In genomic region chr2:72144412-72144745, GRCh38 we compare ENCODE assay signal across 9 cellular contexts. TPM values are rescaled to one million over a fixed set of nuclear protein-coding genes. Genes with fewer than 3 reads are reported as not detected.
DNase-seq lines count a peak whose midpoint lies in the region; ATAC-seq and TF ChIP-seq lines count a peak whose summit lies in the region.
"Had no signal": no experiment of that assay in that cellular context is flagged by ENCODE, and none has a peak within 500 bp of the region (broad histone marks: within the 10 kb centered on the region; RNA-seq: fewer than 3 reads in every experiment).

No MANE protein-coding gene starts in this region.

- POLR2A ChIA-PET in HCT116 (lab: Charles Lee) (no interaction called here), MCF 10A (lab: Yijun Ruan, JAX) (no interaction called here)
- POLR2A ChIA-PET in CD4-positive, alpha-beta memory T cell (lab: Charles Lee; ENCODE audit: partially characterized antibody) = no interaction called here

- H3K4me3 ChIP-seq in HCT116 (replicated peaks in 1 of 2; ENCODE audit: low read depth in 1 of 2, low read length in 2 of 2) (peak overlapping the region; percentile 68 to 69), kidney epithelial cell (ENCODE audit: low read depth, low read length) (peak overlapping the region; percentile 15), spleen (peak overlapping the region; percentile 25 to 67 (median 38)), Karpas-422 (ENCODE audit: low read length) (no peak overlapping the region)
- no peak overlapping the region for H3K4me3 ChIP-seq in CD4-positive, alpha-beta memory T cell (ENCODE audit: low read length in 2 of 2)

- TF ChIP-seq CTCF in HCT116 (IDR thresholded peaks at IDR 0.05 in 2 of 3, conservative IDR thresholded peaks at IDR 0.05 in 1 of 3; ENCODE audit: borderline replicate concordance in 1 of 3, insufficient read depth in 1 of 3, low read depth in 2 of 3, low read length in 2 of 3) = no peak
- no peak for TF ChIP-seq CTCF in MCF 10A (IDR thresholded peaks at IDR 0.05; ENCODE audit: unreplicated experiment)
- TF ChIP-seq CTCF in kidney epithelial cell (IDR thresholded peaks at IDR 0.05; ENCODE audit: insufficient read depth, low read length, poor library complexity, severe bottlenecking) = no peak
- TF ChIP-seq CTCF in spleen (IDR thresholded peaks at IDR 0.05 in 8 of 11, conservative IDR thresholded peaks at IDR 0.05 in 3 of 11) = no peak

- BruUV-seq in HCT116 (replicated peaks; lab: Mats Ljungman, UMichigan) (no TSS peak), MCF 10A (replicated peaks; lab: Mats Ljungman, UMichigan) (no TSS peak)

- ATAC-seq in HCT116 = peak; percentile 21
- no peak for ATAC-seq in left colon

- H3K4me2 ChIP-seq in HCT116 (ENCODE audit: low read length) (peak overlapping the region; percentile 90), Karpas-422 (ENCODE audit: low read depth, low read length, poor library complexity, severe bottlenecking) (no peak overlapping the region)

- H3K9me3 Mint-ChIP-seq in MCF 10A (ENCODE audit: unreplicated experiment) = no peaks in the 10 kb centered on the region
- peaks cover 0 to 9% (median 3%) of the 10 kb centered on the region in 8 donors for H3K9me3 Mint-ChIP-seq in CD4-positive, alpha-beta memory T cell

- RAD21 ChIA-PET in HCT116 (lab: Charles Lee; ENCODE audit: low non-redundant PET in 1 of 2, low total read pairs in 2 of 2, uncharacterized antibody in 2 of 2, unreplicated experiment in 2 of 2) = no interaction called here

- no peaks in the 10 kb centered on the region for H3K36me3 Mint-ChIP-seq in MCF 10A (ENCODE audit: insufficient read depth, unreplicated experiment)
- H3K36me3 Mint-ChIP-seq in CD4-positive, alpha-beta memory T cell = no peaks in the 10 kb centered on the region

- H3K4me3 Mint-ChIP-seq in MCF 10A (ENCODE audit: unreplicated experiment) = peak overlapping the region; percentile 95
- peak overlapping the region in 4 of 8 donors; percentile 21 to 59 (median 45) for H3K4me3 Mint-ChIP-seq in CD4-positive, alpha-beta memory T cell

- intact Hi-C loops in HCT116 (cut with micrococcal nuclease) (loop anchor here (2.0 kb wide), 1 partner anchor 600 kb away; no protein-coding TSS in a partner anchor), MCF 10A (cut with micrococcal nuclease) (loop anchor here (2.0 kb wide), 1 partner anchor 274 kb away; no protein-coding TSS in a partner anchor), spleen (cut with DNase I; ENCODE audit: low total_unique reads) (no loop called here), left colon (cut with DNase I, micrococcal nuclease) (loop anchor here in 1 of 2 donors (10.0 kb wide), 1 partner anchor 590 kb away; no protein-coding TSS in a partner anchor)
- intact Hi-C loops in CD4-positive, alpha-beta memory T cell (cut with micrococcal nuclease) = no loop called here

- peak overlapping the region; percentile 75 for H3K27ac ChIP-seq in HCT116 (ENCODE audit: low read depth, low read length)
- H3K27ac ChIP-seq in spleen = peak overlapping the region in 4 of 8 donors; percentile 44 to 70 (median 58)
- H3K27ac ChIP-seq in Karpas-422 (ENCODE audit: low read length) = no peak overlapping the region
- no peak overlapping the region for H3K27ac ChIP-seq in CD4-positive, alpha-beta memory T cell (ENCODE audit: low read depth, low read length)

- H4K20me1 ChIP-seq in HCT116 (ENCODE audit: insufficient read depth) = no peaks in the 10 kb centered on the region
- H4K20me1 ChIP-seq in Karpas-422 (ENCODE audit: insufficient read depth, low read depth, low read length) = no peaks in the 10 kb centered on the region

- H3K27me3 Mint-ChIP-seq in MCF 10A (ENCODE audit: insufficient read depth, unreplicated experiment) = peaks cover 5% of the 10 kb centered on the region
- H3K27me3 Mint-ChIP-seq in CD4-positive, alpha-beta memory T cell = peaks cover 34 to 42% of the 10 kb centered on the region in 2 donors

- H3K9me2 ChIP-seq in HCT116 (ENCODE audit: insufficient read depth) = no peaks in the 10 kb centered on the region
- no peaks in the 10 kb centered on the region for H3K9me2 ChIP-seq in Karpas-422 (replicated peaks; ENCODE audit: insufficient read depth, low read length)

- H3K27me3 ChIP-seq in HCT116 (ENCODE audit: insufficient read depth, low read length) (no peaks in the 10 kb centered on the region), kidney epithelial cell (ENCODE audit: control insufficient read depth, insufficient read depth, low read length) (peaks cover 72% of the 10 kb centered on the region), spleen (replicated peaks in 1 of 7) (peaks cover 11 to 90% (median 64%) of the 10 kb centered on the region in 7 donors), Karpas-422 (ENCODE audit: low read length) (no peaks in the 10 kb centered on the region)
- peaks cover 19% of the 10 kb centered on the region for H3K27me3 ChIP-seq in CD4-positive, alpha-beta memory T cell (ENCODE audit: insufficient read depth, low read length)

- WGBS in spleen, 5 donors = 2 to 7% (median 3%) methylated on average over 6 to 27 of the region's 27 CpGs

- H3K4me1 ChIP-seq in HCT116 (ENCODE audit: control insufficient read depth in 1 of 2, insufficient read depth in 2 of 2, low read length in 2 of 2) = peaks cover 17 to 32% of the 10 kb centered on the region in 2 experiments; a peak in 3 of 4 replicates
- peaks cover 31 to 77% (median 63%) of the 10 kb centered on the region in 6 donors for H3K4me1 ChIP-seq in spleen
- no peaks in the 10 kb centered on the region for H3K4me1 ChIP-seq in Karpas-422 (ENCODE audit: low read length)
- peaks cover 29% of the 10 kb centered on the region for H3K4me1 ChIP-seq in CD4-positive, alpha-beta memory T cell (ENCODE audit: insufficient read depth, low read length)

- H3K27ac Mint-ChIP-seq in MCF 10A (ENCODE audit: low read depth, unreplicated experiment) = no peak overlapping the region
- peak overlapping the region in 1 of 7 donors; percentile 73 for H3K27ac Mint-ChIP-seq in CD4-positive, alpha-beta memory T cell

- DNase-seq in HCT116 (ENCODE audit: low read depth, low spot score) = no peak
- DNase-seq in MCF 10A (ENCODE audit: unreplicated experiment) = peak; percentile 15
- no peak for DNase-seq in kidney epithelial cell (ENCODE audit: low read depth)
- DNase-seq in spleen = no peak
- DNase-seq in left colon = no peak
- no peak for DNase-seq in activated CD8-positive, alpha-beta memory T cell treated with anti-CD3 and anti-CD28 coated beads for 24 hours
- DNase-seq in Karpas-422 = no peak
- DNase-seq in CD4-positive, alpha-beta memory T cell = no peak
- DNase-seq: IMR-90 had no signal

- CTCF ChIA-PET in HCT116 (lab: Charles Lee) (no interaction called here), MCF 10A (lab: Yijun Ruan, JAX) (interaction anchor here (1.6 kb wide), 1 partner anchor 220 kb away, joined by 8 read pairs; no protein-coding TSS in a partner anchor)
- CTCF ChIA-PET in CD4-positive, alpha-beta memory T cell (lab: Charles Lee; ENCODE audit: partially characterized antibody) = no interaction called here

- H3K4me1 Mint-ChIP-seq in MCF 10A (ENCODE audit: insufficient read depth, unreplicated experiment) = peaks cover 16% of the 10 kb centered on the region
- H3K4me1 Mint-ChIP-seq in CD4-positive, alpha-beta memory T cell = peaks cover 17 to 42% (median 29%) of the 10 kb centered on the region in 4 donors

- H2AFZ ChIP-seq in HCT116 (ENCODE audit: low read depth, low read length, poor library complexity, severe bottlenecking) = peak overlapping the region; percentile 56
- H2AFZ ChIP-seq in Karpas-422 (ENCODE audit: low read length) = no peak overlapping the region

- H3K79me2 ChIP-seq in HCT116 (ENCODE audit: insufficient read depth, low read length) (no peaks in the 10 kb centered on the region), Karpas-422 (ENCODE audit: low read length) (no peaks in the 10 kb centered on the region)

- peak; percentile 12; the same call in 1 of the 2 replicates for TF ChIP-seq RAD21 in HCT116 (IDR thresholded peaks at IDR 0.05; ENCODE audit: low read depth)

- H3K9ac ChIP-seq in HCT116 (ENCODE audit: low read length) = peak overlapping the region; percentile 64
- no peak overlapping the region for H3K9ac ChIP-seq in Karpas-422 (ENCODE audit: low read length)

- TF ChIP-seq POLR2A in HCT116 (IDR thresholded peaks at IDR 0.05; ENCODE audit: borderline replicate concordance, extremely low read depth, insufficient read depth, insufficient read length) (no peak), spleen (IDR thresholded peaks at IDR 0.05) (no peak)

- H3K9me3 ChIP-seq in HCT116 (ENCODE audit: control insufficient read depth in 1 of 2, insufficient read depth in 1 of 2, low read depth in 1 of 2, low read length in 2 of 2) (no peaks in the 10 kb centered on the region), spleen (no peaks in the 10 kb centered on the region), Karpas-422 (ENCODE audit: low read length) (peaks cover 14% of the 10 kb centered on the region; the same call in 1 of the 2 replicates)
- no peaks in the 10 kb centered on the region for H3K9me3 ChIP-seq in CD4-positive, alpha-beta memory T cell (ENCODE audit: control insufficient read depth in 1 of 2, low read length in 2 of 2)

- H3K36me3 ChIP-seq in HCT116 (ENCODE audit: control insufficient read depth in 1 of 2, insufficient read depth in 2 of 2, low read length in 2 of 2) (no peaks in the 10 kb centered on the region), kidney epithelial cell (ENCODE audit: control insufficient read depth, insufficient read depth, low read length) (no peaks in the 10 kb centered on the region), spleen (no peaks in the 10 kb centered on the region), Karpas-422 (ENCODE audit: insufficient read depth, low read length) (no peaks in the 10 kb centered on the region)
- H3K36me3 ChIP-seq in CD4-positive, alpha-beta memory T cell (ENCODE audit: insufficient read depth, low read length) = no peaks in the 10 kb centered on the region

TF ChIP-seq in HCT116, 20 proteins besides CTCF, POLR2A, EP300 and RAD21:
- TF ChIP-seq EGR1 (IDR thresholded peaks at IDR 0.05; ENCODE audit: low read depth) (no peak), TCF7L2 (IDR thresholded peaks at IDR 0.05; ENCODE audit: borderline replicate concordance, extremely low read depth, insufficient read depth, insufficient read length) (no peak), SRF (IDR thresholded peaks at IDR 0.05; ENCODE audit: low read depth) (no peak)

RNA-seq across cellular contexts. Expression of gene CYP26B1, which starts 3.3 kb away (rescaled TPM):
- total RNA-seq in HCT116 (2021; ENCODE audit: unreplicated experiment) = 21.1 TPM
- 11.6 and 11.9 TPM in 2 replicates for polyA plus RNA-seq in HCT116 (2012)
- total RNA-seq in MCF 10A (2022) = 14.1 and 16.9 TPM in 2 replicates
- total RNA-seq in kidney epithelial cell = 1.1 and 1.2 TPM in 2 replicates
- 10 to 100 TPM in 3 of 7 donors, 1 to 10 TPM in 4; 2.3 to 11.4 (median 6.7) TPM for total RNA-seq in spleen
- polyA plus RNA-seq in spleen = 1 to 10 TPM in 2 of 3 donors, under 1 TPM in 1; 0.87 to 2.1 (median 1.5) TPM
- 1 to 10 TPM; 1.6 to 2.1 TPM for total RNA-seq in left colon
- total RNA-seq in Karpas-422 (2014; rRNA removed; shearing (Covaris generic); ENCODE audit: low replicate concordance) = not detected in 2 replicates
- total RNA-seq in CD4-positive, alpha-beta memory T cell = not detected
- polyA plus RNA-seq in CD4-positive, alpha-beta memory T cell = not detected
- total RNA-seq: IMR-90 had no signal

Comparison
In these comparisons a context has a peak if more than half of its experiments do, and no peak if none do; other contexts are left out.
1. H3K4me3 ChIP-seq: peak in HCT116 (2 of 2), kidney epithelial cell (single experiment) and spleen (8 of 8); none in Karpas-422 (single experiment) and CD4-positive, alpha-beta memory T cell (0 of 2).
2. intact Hi-C loops: an anchor here in HCT116 (2.0 kb wide) and MCF 10A (2.0 kb wide); none called in spleen and CD4-positive, alpha-beta memory T cell.